In the genomic region with DNA sequence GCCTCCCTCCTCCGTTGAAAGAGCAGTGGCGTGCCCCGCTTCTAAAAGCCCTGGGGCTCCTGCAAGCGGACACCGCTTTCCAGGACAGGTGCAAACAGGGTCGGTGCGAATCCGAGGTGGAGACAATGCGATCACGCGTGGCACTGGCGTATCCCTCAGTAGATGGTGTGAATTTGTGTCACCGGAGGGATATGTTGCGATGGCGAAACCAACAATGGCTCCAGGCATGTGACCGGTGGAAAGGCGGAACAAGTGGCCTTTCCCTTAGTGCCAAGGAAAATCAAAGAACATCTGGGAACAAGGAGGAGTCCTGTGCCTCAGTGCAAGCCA, we compare ENCODE assay signal across 8 cellular contexts.
DNase-seq lines count a peak whose midpoint lies in the region; ATAC-seq, FAIRE-seq and TF ChIP-seq lines count a peak whose summit lies in the region.
"Not testable (repeated sequence)": the region's sequence is repeated elsewhere in the genome, so short reads cannot be mapped to it uniquely, and the experiment has no call there.

No MANE protein-coding gene starts in this region.

- DNase-seq in Ammon's horn (ENCODE audit: low spot score): peak; percentile 17
- DNase-seq in MM.1S; activated naive CD4-positive, alpha-beta T cell treated with anti-CD3 and anti-CD28 coated beads for 36 hours; colonic mucosa; glutamatergic neuron; HepG2 (ENCODE audit: low spot score); osteoblast (ENCODE audit: insufficient read length, low spot score, missing footprints): not testable (repeated sequence)

- intact Hi-C loops in activated naive CD4-positive, alpha-beta T cell treated with anti-CD3 and anti-CD28 coated beads for 36 hours (cut with micrococcal nuclease); colonic mucosa (cut with DNase I): not testable (repeated sequence)
- intact Hi-C loops in HepG2 (cut with micrococcal nuclease; ENCODE audit: unreplicated experiment): loop anchor here (5.0 kb wide), 1 partner anchor 116 kb away; no protein-coding TSS in a partner anchor

- H3K9me2 ChIP-seq in MM.1S (replicated peaks; ENCODE audit: insufficient read depth, low read length): not testable (repeated sequence)

- peak overlapping the region; percentile 28 for H3K4me3 Mint-ChIP-seq in activated naive CD4-positive, alpha-beta T cell treated with anti-CD3 and anti-CD28 coated beads for 36 hours
- H3K4me3 Mint-ChIP-seq in glutamatergic neuron (ENCODE audit: unreplicated experiment): peak overlapping the region; percentile 85

- H3K9me3 Mint-ChIP-seq in activated naive CD4-positive, alpha-beta T cell treated with anti-CD3 and anti-CD28 coated beads for 36 hours: not testable (repeated sequence)
- H3K9me3 Mint-ChIP-seq in glutamatergic neuron (ENCODE audit: unreplicated experiment): peaks cover 20% of the 10 kb centered on the region

- not testable (repeated sequence) for TF ChIP-seq CTCF in MM.1S (IDR thresholded peaks at IDR 0.05; ENCODE audit: low read length); colonic mucosa (IDR thresholded peaks at IDR 0.05); glutamatergic neuron (IDR thresholded peaks at IDR 0.05; ENCODE audit: partially characterized antibody, unreplicated experiment); HepG2 (CRISPR knock-in tag; IDR thresholded peaks at IDR 0.05); osteoblast (IDR thresholded peaks at IDR 0.05; ENCODE audit: extremely low read depth, low read depth, low read length)

- not testable (repeated sequence) for ATAC-seq in HepG2

- H3K27ac ChIP-seq in MM.1S (ENCODE audit: low read length); colonic mucosa; HepG2 (ENCODE audit: extremely low read length, insufficient read depth, low read length); osteoblast (ENCODE audit: low read depth, low read length); subcutaneous abdominal adipose tissue (ENCODE audit: low read depth, low read length): not testable (repeated sequence)

- TF ChIP-seq POLR2A in HepG2 (IDR thresholded peaks at IDR 0.05; ENCODE audit: insufficient read depth in 1 of 2, low read depth in 2 of 2, low read length in 2 of 2): not testable (repeated sequence)

- not testable (repeated sequence) for H3K9ac ChIP-seq in MM.1S (ENCODE audit: low read length); colonic mucosa (ENCODE audit: low read depth in 2 of 2, low read length in 2 of 2); HepG2 (ENCODE audit: insufficient read depth, low read depth, low read length)
- H3K9ac ChIP-seq in subcutaneous abdominal adipose tissue (ENCODE audit: low read length in 5 of 5): peak overlapping the region in 3 of 5 donors; percentile 34 to 76 (median 58)

- not testable (repeated sequence) for TF ChIP-seq RAD21 in HepG2 (CRISPR knock-in tag; IDR thresholded peaks at IDR 0.05)

- not testable (repeated sequence) for BruUV-seq in HepG2 (replicated peaks; lab: Mats Ljungman, UMichigan)

- H4K20me1 ChIP-seq in MM.1S (ENCODE audit: insufficient read depth, low read length); HepG2 (ENCODE audit: insufficient read depth, low read length); osteoblast (ENCODE audit: insufficient read depth, low read length): not testable (repeated sequence)

- H3K27me3 Mint-ChIP-seq in activated naive CD4-positive, alpha-beta T cell treated with anti-CD3 and anti-CD28 coated beads for 36 hours (ENCODE audit: low read depth): peaks cover 40% of the 10 kb centered on the region
- H3K27me3 Mint-ChIP-seq in glutamatergic neuron (ENCODE audit: unreplicated experiment): peaks cover 32% of the 10 kb centered on the region

- in situ Hi-C loops in HepG2 (cut with HindIII; ENCODE audit: extremely low pct_ligation_motif_present, low pct_unique_long_range_greater_than_20kb): not testable (repeated sequence)

- not testable (repeated sequence) for H3F3A ChIP-seq in MM.1S (ENCODE audit: insufficient read depth, low read length)

- H3K36me3 Mint-ChIP-seq in activated naive CD4-positive, alpha-beta T cell treated with anti-CD3 and anti-CD28 coated beads for 36 hours (ENCODE audit: low read depth); glutamatergic neuron (ENCODE audit: unreplicated experiment): not testable (repeated sequence)

- H3K9me3 ChIP-seq in MM.1S (replicated peaks; ENCODE audit: insufficient read depth, low read length); colonic mucosa; HepG2 (ENCODE audit: low read length); osteoblast (ENCODE audit: low read depth, low read length); subcutaneous abdominal adipose tissue (ENCODE audit: control insufficient read depth in 5 of 5, low read length in 5 of 5): not testable (repeated sequence)

- H3K4me3 ChIP-seq in MM.1S (ENCODE audit: low read length): not testable (repeated sequence)
- peak overlapping the region; percentile 37 for H3K4me3 ChIP-seq in colonic mucosa
- peak overlapping the region in 1 of 3 experiments; percentile 40; a peak in 2 of 6 replicates for H3K4me3 ChIP-seq in HepG2 (replicated peaks in 1 of 3; ENCODE audit: insufficient read depth in 1 of 3, low read depth in 2 of 3, low read length in 3 of 3)
- H3K4me3 ChIP-seq in osteoblast (ENCODE audit: insufficient read depth, low read length): peak overlapping the region; percentile 75
- H3K4me3 ChIP-seq in subcutaneous abdominal adipose tissue (ENCODE audit: low read depth in 1 of 5, low read length in 5 of 5): peak overlapping the region; percentile 65 to 89 (median 72)

- 54% methylated on average over 17 of the region's 17 CpGs for WGBS in HepG2 (ENCODE audit: low lambda C conversion rate)

- CTCF ChIA-PET in activated naive CD4-positive, alpha-beta T cell treated with anti-CD3 and anti-CD28 coated beads for 36 hours (lab: Charles Lee); HepG2 (lab: Yijun Ruan, JAX; ENCODE audit: low intra/inter-chr PET ratio, low total read pairs): not testable (repeated sequence)

- not testable (repeated sequence) for H3K4me1 ChIP-seq in MM.1S (ENCODE audit: low read length); colonic mucosa; osteoblast (ENCODE audit: insufficient read depth, low read length)
- peaks cover 45% of the 10 kb centered on the region for H3K4me1 ChIP-seq in HepG2 (ENCODE audit: insufficient read depth, low read length)
- H3K4me1 ChIP-seq in subcutaneous abdominal adipose tissue (ENCODE audit: control insufficient read depth in 5 of 5, insufficient read depth in 5 of 5, low read length in 5 of 5): peaks cover 5 to 31% (median 28%) of the 10 kb centered on the region in 5 donors

- not testable (repeated sequence) for H3K36me3 ChIP-seq in MM.1S (replicated peaks; ENCODE audit: insufficient read depth, low read length); colonic mucosa; HepG2 (replicated peaks in 1 of 2; ENCODE audit: control insufficient read depth in 1 of 2, insufficient read depth in 2 of 2, low read length in 2 of 2); osteoblast (ENCODE audit: insufficient read depth, low read length); subcutaneous abdominal adipose tissue (ENCODE audit: control insufficient read depth in 5 of 5, insufficient read depth in 5 of 5, low read length in 5 of 5)

- H3K27ac Mint-ChIP-seq in activated naive CD4-positive, alpha-beta T cell treated with anti-CD3 and anti-CD28 coated beads for 36 hours; glutamatergic neuron (ENCODE audit: unreplicated experiment): not testable (repeated sequence)

- H3K27me3 ChIP-seq in MM.1S (replicated peaks; ENCODE audit: insufficient read depth, low read length); colonic mucosa; osteoblast (ENCODE audit: insufficient read depth, low read length); subcutaneous abdominal adipose tissue (ENCODE audit: control insufficient read depth in 5 of 5, insufficient read depth in 4 of 5, low read length in 5 of 5): not testable (repeated sequence)
- peaks cover 13 to 69% of the 10 kb centered on the region in 2 experiments for H3K27me3 ChIP-seq in HepG2 (ENCODE audit: control insufficient read depth in 1 of 2, insufficient read depth in 2 of 2, low read length in 2 of 2)

- H3K4me1 Mint-ChIP-seq in activated naive CD4-positive, alpha-beta T cell treated with anti-CD3 and anti-CD28 coated beads for 36 hours (ENCODE audit: low read depth): peaks cover 13% of the 10 kb centered on the region
- peaks cover 16% of the 10 kb centered on the region for H3K4me1 Mint-ChIP-seq in glutamatergic neuron (ENCODE audit: low read depth, unreplicated experiment)

- H2AFZ ChIP-seq in MM.1S (ENCODE audit: low read length); HepG2 (ENCODE audit: low read length): not testable (repeated sequence)
- H2AFZ ChIP-seq in osteoblast (ENCODE audit: low read length): peak overlapping the region; percentile 99

- not testable (repeated sequence) for H3K79me2 ChIP-seq in MM.1S (ENCODE audit: low read length); HepG2 (ENCODE audit: insufficient read depth, low read length); osteoblast (ENCODE audit: insufficient read depth, low read length)

- FAIRE-seq in HepG2 (lab: Jason Lieb, UNC): not testable (repeated sequence)

- TF ChIP-seq EP300 in HepG2 (IDR thresholded peaks at IDR 0.05; ENCODE audit: low read depth in 2 of 2, low read length in 2 of 2); HepG2 (CRISPR knock-in tag; IDR thresholded peaks at IDR 0.05; ENCODE audit: borderline replicate concordance): not testable (repeated sequence)

- peak overlapping the region; percentile 55; the same call in 1 of the 2 replicates for H3K4me2 ChIP-seq in MM.1S (ENCODE audit: low read depth, low read length)
- peak overlapping the region; percentile 64; the same call in 1 of the 2 replicates for H3K4me2 ChIP-seq in HepG2 (ENCODE audit: low read depth, low read length)
- peak overlapping the region; percentile 97 for H3K4me2 ChIP-seq in osteoblast (ENCODE audit: insufficient read depth, low read length)

- POLR2A ChIA-PET in HepG2 (lab: Yijun Ruan, JAX): not testable (repeated sequence)

TF ChIP-seq in HepG2, 621 proteins besides CTCF, POLR2A, EP300 and RAD21:
- 0 out of 2 replicates have a peak, but pooled peaks have one; percentile 19 for TF ChIP-seq EZH2 (conservative IDR thresholded peaks at IDR 0.05; ENCODE audit: low read depth, low read length)
